ENCODE assay signal across 15 cellular contexts in genomic region chr2:69100220-69100723, GRCh38.
DNase-seq lines count a peak whose midpoint lies in the region; ATAC-seq and TF ChIP-seq lines count a peak whose summit lies in the region.
"Had no signal": no experiment of that assay in that cellular context is flagged by ENCODE, and none has a peak within 500 bp of the region (broad histone marks: within the 10 kb centered on the region; RNA-seq: fewer than 3 reads in every experiment).

No MANE protein-coding gene starts in this region.

- H3K4me1 ChIP-seq in esophagus muscularis mucosa (peaks cover 30 to 79% (median 68%) of the 10 kb centered on the region in 4 donors), lower lobe of right lung (peaks cover 11% of the 10 kb centered on the region)

- H3K27me3 Mint-ChIP-seq in immature natural killer cell (ENCODE audit: low read depth in 3 of 3): peaks cover 1 to 2% (median 1%) of the 10 kb centered on the region in 3 donors

- TF ChIP-seq CTCF in esophagus muscularis mucosa (IDR thresholded peaks at IDR 0.05): no peak
- TF ChIP-seq CTCF in lower lobe of right lung (IDR thresholded peaks at IDR 0.05): no peak

- peaks cover 0 to 15% (median 6%) of the 10 kb centered on the region in 4 donors for H3K36me3 ChIP-seq in esophagus muscularis mucosa
- peaks cover 8% of the 10 kb centered on the region for H3K36me3 ChIP-seq in lower lobe of right lung

- no peak for TF ChIP-seq POLR2A in esophagus muscularis mucosa (IDR thresholded peaks at IDR 0.05; ENCODE audit: low read depth)

- no peak for TF ChIP-seq EP300 in esophagus muscularis mucosa (IDR thresholded peaks at IDR 0.05)

- H3K4me3 ChIP-seq in esophagus muscularis mucosa: no peak overlapping the region
- H3K4me3 ChIP-seq in lower lobe of right lung: no peak overlapping the region

- intact Hi-C loops in esophagus muscularis mucosa (cut with DNase I) (no loop called here), lower lobe of right lung (cut with DNase I) (no loop called here)

- no peaks in the 10 kb centered on the region for H3K36me3 Mint-ChIP-seq in immature natural killer cell
- H3K36me3 Mint-ChIP-seq: activated naive CD8-positive, alpha-beta T cell; naive thymus-derived CD4-positive, alpha-beta T cell; stimulated activated naive B cell treated with anti-CD40 and anti-IgM and Interleukin-4, amounts not matched to agents 10 μg/mL and 1 μg/mL and 100 μg/mL, for 72 hours had no signal

- ATAC-seq in lower lobe of right lung (peak; percentile 26 to 58), GM21390 (IDR thresholded peaks at IDR 0.05; ENCODE audit: unreplicated experiment) (no peak)
- ATAC-seq: naive thymus-derived CD4-positive, alpha-beta T cell; stimulated activated naive B cell treated with anti-CD40 and anti-IgM and Interleukin-4, amounts not matched to agents 10 μg/mL and 1 μg/mL and 100 μg/mL, for 72 hours had no signal

- no peaks in the 10 kb centered on the region for H3K9me3 Mint-ChIP-seq in immature natural killer cell
- H3K9me3 Mint-ChIP-seq: naive thymus-derived CD4-positive, alpha-beta T cell; stimulated activated naive B cell treated with anti-CD40 and anti-IgM and Interleukin-4, amounts not matched to agents 10 μg/mL and 1 μg/mL and 100 μg/mL, for 72 hours had no signal

- no peak overlapping the region for H3K4me3 Mint-ChIP-seq in immature natural killer cell
- H3K4me3 Mint-ChIP-seq: activated naive CD8-positive, alpha-beta T cell; naive thymus-derived CD4-positive, alpha-beta T cell; stimulated activated naive B cell treated with anti-CD40 and anti-IgM and Interleukin-4, amounts not matched to agents 10 μg/mL and 1 μg/mL and 100 μg/mL, for 72 hours had no signal

- H3K27me3 ChIP-seq in esophagus muscularis mucosa: no peaks in the 10 kb centered on the region
- no peaks in the 10 kb centered on the region for H3K27me3 ChIP-seq in lower lobe of right lung (ENCODE audit: low read depth)

- no peak overlapping the region for H3K27ac Mint-ChIP-seq in immature natural killer cell
- H3K27ac Mint-ChIP-seq: activated naive CD8-positive, alpha-beta T cell; naive thymus-derived CD4-positive, alpha-beta T cell; stimulated activated naive B cell treated with anti-CD40 and anti-IgM and Interleukin-4, amounts not matched to agents 10 μg/mL and 1 μg/mL and 100 μg/mL, for 72 hours had no signal

- 45% methylated on average over 4 of the region's 4 CpGs for WGBS in esophagus muscularis mucosa

- H3K9me3 ChIP-seq in esophagus muscularis mucosa (no peaks in the 10 kb centered on the region), lower lobe of right lung (no peaks in the 10 kb centered on the region)

- DNase-seq in esophagus muscularis mucosa (ENCODE audit: extremely low spot score) (no peak), lower lobe of right lung (no peak), superior temporal gyrus (ENCODE audit: extremely low spot score) (peak; percentile 59), immature natural killer cell (no peak)
- no peak for DNase-seq in stimulated activated naive CD4-positive, alpha-beta T cell (lab: John Stamatoyannopoulos, UW)
- no peak for DNase-seq in activated CD8-positive, alpha-beta memory T cell treated with anti-CD3 and anti-CD28 coated beads for 24 hours
- DNase-seq: foreskin melanocyte; naive thymus-derived CD4-positive, alpha-beta T cell; NCI-H1105 treated with DMSO at 0.1 percent for 48 hours; NCI-H446; retina; stimulated activated naive B cell treated with anti-CD40 and anti-IgM and Interleukin-4, amounts not matched to agents 10 μg/mL and 1 μg/mL and 100 μg/mL, for 72 hours had no signal

- H3K27ac ChIP-seq in esophagus muscularis mucosa (replicated peaks in 1 of 4): peak overlapping the region; percentile 67 to 76 (median 70)
- H3K27ac ChIP-seq in lower lobe of right lung: no peak overlapping the region

- H3K4me1 Mint-ChIP-seq in immature natural killer cell: no peaks in the 10 kb centered on the region
- H3K4me1 Mint-ChIP-seq: naive thymus-derived CD4-positive, alpha-beta T cell; stimulated activated naive B cell treated with anti-CD40 and anti-IgM and Interleukin-4, amounts not matched to agents 10 μg/mL and 1 μg/mL and 100 μg/mL, for 72 hours had no signal

TF ChIP-seq in PFSK-1, 5 proteins besides CTCF, POLR2A, EP300 and RAD21:
- TF ChIP-seq FOXP2 (optimal IDR thresholded peaks at IDR 0.05; ENCODE audit: borderline replicate concordance, extremely low read depth, extremely low read length, insufficient read depth) (peak; percentile 64), REST (IDR thresholded peaks at IDR 0.05; ENCODE audit: insufficient read depth in 1 of 2, low read depth in 2 of 2, low read length in 2 of 2) (no peak)
